7 cellular contexts compared by ENCODE assay signal in the genomic region with DNA sequence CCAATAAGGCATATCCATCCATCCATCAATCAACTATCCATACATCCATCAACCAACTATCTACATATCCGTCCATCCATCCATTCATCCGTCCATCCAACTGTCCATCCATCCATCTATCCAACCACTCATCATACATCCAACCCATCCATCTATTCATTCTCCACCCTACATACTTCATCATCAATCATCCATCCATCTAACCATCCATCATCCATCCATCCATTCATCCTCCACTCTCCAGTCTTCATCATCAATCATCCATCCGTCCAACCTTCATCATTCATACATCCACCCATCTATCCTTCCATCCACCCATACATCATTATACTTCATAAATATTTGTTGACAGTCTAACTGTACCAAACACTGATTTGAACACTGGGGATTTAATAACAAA.
"Had no signal": no experiment of that assay in that cellular context is flagged by ENCODE, and none has a peak within 500 bp of the region (broad histone marks: within the 10 kb centered on the region; RNA-seq: fewer than 3 reads in every experiment).

No MANE protein-coding gene starts in this region.

- H3K4me3 ChIP-seq: GM12878 had no signal

- DNase-seq: GDM1, GF-D8 had no signal

- ATAC-seq: GM12878 had no signal

- FAIRE-seq: G401.6, GM12878, GM12892, GM18507, GM19239 had no signal
